Comparison of ENCODE assay signal across 2 cellular contexts in the genomic region with DNA sequence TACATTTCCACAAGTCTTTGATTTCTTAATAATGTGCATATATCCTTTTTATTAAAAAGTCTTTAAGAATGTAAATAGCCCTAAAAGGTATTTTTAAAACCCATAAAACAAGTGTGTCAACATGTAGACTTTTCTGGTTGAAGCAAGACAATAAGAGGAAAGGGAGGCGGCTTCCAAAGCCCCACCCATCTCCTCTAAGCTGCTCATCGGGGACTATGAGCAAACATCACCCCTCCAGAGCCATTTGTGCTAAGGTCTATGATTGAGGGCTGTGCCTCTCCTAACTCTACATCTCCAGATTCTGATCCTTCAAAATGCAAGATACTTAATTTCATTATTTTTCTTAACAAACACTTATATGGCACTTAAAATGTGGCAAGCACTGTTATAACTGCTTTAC.
TF ChIP-seq lines count a peak whose summit lies in the region.

No MANE protein-coding gene starts in this region.

TF ChIP-seq in SK-N-SH, 30 proteins besides CTCF, POLR2A, EP300 and RAD21:
- TF ChIP-seq RCOR1 (IDR thresholded peaks at IDR 0.05; ENCODE audit: low read length), result no peak
- TF ChIP-seq, protein P1, sequence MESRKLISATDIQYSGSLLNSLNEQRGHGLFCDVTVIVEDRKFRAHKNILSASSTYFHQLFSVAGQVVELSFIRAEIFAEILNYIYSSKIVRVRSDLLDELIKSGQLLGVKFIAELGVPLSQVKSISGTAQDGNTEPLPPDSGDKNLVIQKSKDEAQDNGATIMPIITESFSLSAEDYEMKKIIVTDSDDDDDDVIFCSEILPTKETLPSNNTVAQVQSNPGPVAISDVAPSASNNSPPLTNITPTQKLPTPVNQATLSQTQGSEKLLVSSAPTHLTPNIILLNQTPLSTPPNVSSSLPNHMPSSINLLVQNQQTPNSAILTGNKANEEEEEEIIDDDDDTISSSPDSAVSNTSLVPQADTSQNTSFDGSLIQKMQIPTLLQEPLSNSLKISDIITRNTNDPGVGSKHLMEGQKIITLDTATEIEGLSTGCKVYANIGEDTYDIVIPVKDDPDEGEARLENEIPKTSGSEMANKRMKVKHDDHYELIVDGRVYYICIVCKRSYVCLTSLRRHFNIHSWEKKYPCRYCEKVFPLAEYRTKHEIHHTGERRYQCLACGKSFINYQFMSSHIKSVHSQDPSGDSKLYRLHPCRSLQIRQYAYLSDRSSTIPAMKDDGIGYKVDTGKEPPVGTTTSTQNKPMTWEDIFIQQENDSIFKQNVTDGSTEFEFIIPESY (IDR thresholded peaks at IDR 0.05; ENCODE audit: borderline replicate concordance, low read depth), result no peak
- no peak for TF ChIP-seq MXI1 (IDR thresholded peaks at IDR 0.05; ENCODE audit: low read depth, low read length)
- TF ChIP-seq YY1 (IDR thresholded peaks at IDR 0.05; ENCODE audit: low read depth), result no peak
- TF ChIP-seq, protein P2, sequence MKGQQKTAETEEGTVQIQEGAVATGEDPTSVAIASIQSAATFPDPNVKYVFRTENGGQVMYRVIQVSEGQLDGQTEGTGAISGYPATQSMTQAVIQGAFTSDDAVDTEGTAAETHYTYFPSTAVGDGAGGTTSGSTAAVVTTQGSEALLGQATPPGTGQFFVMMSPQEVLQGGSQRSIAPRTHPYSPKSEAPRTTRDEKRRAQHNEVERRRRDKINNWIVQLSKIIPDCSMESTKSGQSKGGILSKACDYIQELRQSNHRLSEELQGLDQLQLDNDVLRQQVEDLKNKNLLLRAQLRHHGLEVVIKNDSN (IDR thresholded peaks at IDR 0.05; ENCODE audit: borderline replicate concordance, low read depth), result no peak
- no peak for TF ChIP-seq CHD2 (IDR thresholded peaks at IDR 0.05; ENCODE audit: low read length, partially characterized antibody)
- TF ChIP-seq SIN3A (IDR thresholded peaks at IDR 0.05; ENCODE audit: borderline replicate concordance, low read depth, low read length), result no peak
- TF ChIP-seq RFX5 (IDR thresholded peaks at IDR 0.05; ENCODE audit: low read length), result no peak
- no peak for TF ChIP-seq GABPA (IDR thresholded peaks at IDR 0.05; ENCODE audit: low read depth)

TF ChIP-seq in SK-N-SH treated with all-trans-retinoic acid at 6 μM for 48 hours, 23 proteins besides CTCF, POLR2A, EP300 and RAD21:
- TF ChIP-seq GLIS3 (CRISPR knock-in tag; IDR thresholded peaks at IDR 0.05) (no peak), ESRRG (CRISPR knock-in tag; IDR thresholded peaks at IDR 0.05) (no peak), OSR1 (CRISPR knock-in tag; IDR thresholded peaks at IDR 0.05) (no peak), ZFP30 (CRISPR knock-in tag; IDR thresholded peaks at IDR 0.05) (no peak)
- TF ChIP-seq, protein P3, sequence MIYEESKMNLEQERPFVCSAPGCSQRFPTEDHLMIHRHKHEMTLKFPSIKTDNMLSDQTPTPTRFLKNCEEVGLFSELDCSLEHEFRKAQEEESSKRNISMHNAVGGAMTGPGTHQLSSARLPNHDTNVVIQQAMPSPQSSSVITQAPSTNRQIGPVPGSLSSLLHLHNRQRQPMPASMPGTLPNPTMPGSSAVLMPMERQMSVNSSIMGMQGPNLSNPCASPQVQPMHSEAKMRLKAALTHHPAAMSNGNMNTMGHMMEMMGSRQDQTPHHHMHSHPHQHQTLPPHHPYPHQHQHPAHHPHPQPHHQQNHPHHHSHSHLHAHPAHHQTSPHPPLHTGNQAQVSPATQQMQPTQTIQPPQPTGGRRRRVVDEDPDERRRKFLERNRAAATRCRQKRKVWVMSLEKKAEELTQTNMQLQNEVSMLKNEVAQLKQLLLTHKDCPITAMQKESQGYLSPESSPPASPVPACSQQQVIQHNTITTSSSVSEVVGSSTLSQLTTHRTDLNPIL (CRISPR knock-in tag; IDR thresholded peaks at IDR 0.05; ENCODE audit: low read depth), result no peak
